2 cellular contexts compared by ENCODE assay signal in the genomic region with DNA sequence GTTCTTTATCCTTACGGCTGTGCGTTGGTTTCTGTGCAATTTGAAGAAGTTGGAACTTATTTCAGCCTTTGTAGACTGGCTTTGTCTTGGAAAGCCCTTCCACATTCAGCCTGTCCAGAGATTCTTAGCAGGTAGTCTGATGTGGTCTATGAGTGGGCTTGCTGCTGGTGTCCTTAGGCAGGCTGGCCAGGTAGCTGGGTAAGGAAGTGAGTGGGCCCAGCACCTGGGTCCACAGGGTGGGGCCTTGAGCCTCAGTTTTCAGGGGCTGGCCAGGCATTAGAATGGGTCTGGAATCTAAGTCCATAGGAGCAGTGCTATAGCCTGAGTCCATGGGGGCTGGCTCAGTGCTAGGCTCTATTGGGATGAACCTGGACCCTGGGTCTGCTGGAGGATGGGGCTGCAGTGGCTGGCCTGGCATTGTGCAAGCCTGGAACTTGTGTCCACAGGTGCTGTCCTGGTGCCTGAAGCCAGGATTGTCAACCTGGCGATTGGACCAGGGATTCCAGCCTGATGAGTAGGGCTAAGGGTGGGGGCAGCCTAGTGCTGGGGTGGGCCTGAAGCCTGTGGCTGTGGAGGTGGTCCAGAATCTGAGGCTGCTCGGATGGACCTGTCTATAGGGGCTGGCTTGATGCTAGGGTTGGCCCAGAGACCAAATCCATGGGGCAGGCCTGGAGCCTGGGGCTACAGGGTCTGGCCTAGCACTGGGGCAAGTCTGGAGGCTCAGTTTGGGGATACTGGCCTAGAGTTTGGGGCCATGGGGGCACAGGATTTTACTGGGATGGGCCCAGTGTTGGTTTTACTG.
TF ChIP-seq lines count a peak whose summit lies in the region.

No MANE protein-coding gene starts in this region.

TF ChIP-seq in A549, 52 proteins besides CTCF, POLR2A, EP300 and RAD21 (continued from another document):
- TF ChIP-seq, protein P1, sequence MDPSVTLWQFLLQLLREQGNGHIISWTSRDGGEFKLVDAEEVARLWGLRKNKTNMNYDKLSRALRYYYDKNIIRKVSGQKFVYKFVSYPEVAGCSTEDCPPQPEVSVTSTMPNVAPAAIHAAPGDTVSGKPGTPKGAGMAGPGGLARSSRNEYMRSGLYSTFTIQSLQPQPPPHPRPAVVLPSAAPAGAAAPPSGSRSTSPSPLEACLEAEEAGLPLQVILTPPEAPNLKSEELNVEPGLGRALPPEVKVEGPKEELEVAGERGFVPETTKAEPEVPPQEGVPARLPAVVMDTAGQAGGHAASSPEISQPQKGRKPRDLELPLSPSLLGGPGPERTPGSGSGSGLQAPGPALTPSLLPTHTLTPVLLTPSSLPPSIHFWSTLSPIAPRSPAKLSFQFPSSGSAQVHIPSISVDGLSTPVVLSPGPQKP (IDR thresholded peaks at IDR 0.05; ENCODE audit: low read depth, low read length) = no peak
- no peak for TF ChIP-seq SMC3 (IDR thresholded peaks at IDR 0.05)
- TF ChIP-seq, protein P2, sequence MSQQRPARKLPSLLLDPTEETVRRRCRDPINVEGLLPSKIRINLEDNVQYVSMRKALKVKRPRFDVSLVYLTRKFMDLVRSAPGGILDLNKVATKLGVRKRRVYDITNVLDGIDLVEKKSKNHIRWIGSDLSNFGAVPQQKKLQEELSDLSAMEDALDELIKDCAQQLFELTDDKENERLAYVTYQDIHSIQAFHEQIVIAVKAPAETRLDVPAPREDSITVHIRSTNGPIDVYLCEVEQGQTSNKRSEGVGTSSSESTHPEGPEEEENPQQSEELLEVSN (IDR thresholded peaks at IDR 0.05; ENCODE audit: borderline replicate concordance, low read depth) = no peak
- no peak for TF ChIP-seq HOXA7 (CRISPR knock-in tag; IDR thresholded peaks at IDR 0.05)
- no peak for TF ChIP-seq FOSB (CRISPR knock-in tag; IDR thresholded peaks at IDR 0.05)
- TF ChIP-seq JUNB (IDR thresholded peaks at IDR 0.05) = no peak

TF ChIP-seq in SK-N-SH treated with all-trans-retinoic acid at 6 μM for 48 hours, 23 proteins besides CTCF, POLR2A, EP300 and RAD21 (continued from another document):
- TF ChIP-seq, protein P3, sequence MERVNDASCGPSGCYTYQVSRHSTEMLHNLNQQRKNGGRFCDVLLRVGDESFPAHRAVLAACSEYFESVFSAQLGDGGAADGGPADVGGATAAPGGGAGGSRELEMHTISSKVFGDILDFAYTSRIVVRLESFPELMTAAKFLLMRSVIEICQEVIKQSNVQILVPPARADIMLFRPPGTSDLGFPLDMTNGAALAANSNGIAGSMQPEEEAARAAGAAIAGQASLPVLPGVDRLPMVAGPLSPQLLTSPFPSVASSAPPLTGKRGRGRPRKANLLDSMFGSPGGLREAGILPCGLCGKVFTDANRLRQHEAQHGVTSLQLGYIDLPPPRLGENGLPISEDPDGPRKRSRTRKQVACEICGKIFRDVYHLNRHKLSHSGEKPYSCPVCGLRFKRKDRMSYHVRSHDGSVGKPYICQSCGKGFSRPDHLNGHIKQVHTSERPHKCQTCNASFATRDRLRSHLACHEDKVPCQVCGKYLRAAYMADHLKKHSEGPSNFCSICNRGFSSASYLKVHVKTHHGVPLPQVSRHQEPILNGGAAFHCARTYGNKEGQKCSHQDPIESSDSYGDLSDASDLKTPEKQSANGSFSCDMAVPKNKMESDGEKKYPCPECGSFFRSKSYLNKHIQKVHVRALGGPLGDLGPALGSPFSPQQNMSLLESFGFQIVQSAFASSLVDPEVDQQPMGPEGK (CRISPR knock-in tag; IDR thresholded peaks at IDR 0.05; ENCODE audit: borderline replicate concordance) = no peak
- TF ChIP-seq ISL1 (CRISPR knock-in tag; IDR thresholded peaks at IDR 0.05) = no peak
- no peak for TF ChIP-seq GLIS3 (CRISPR knock-in tag; IDR thresholded peaks at IDR 0.05)
TF ChIP-seq in SK-N-SH treated with all-trans-retinoic acid at 6 μM for 48 hours: peak in this region for 0.
